15 cellular contexts compared by ENCODE assay signal in genomic region chr1:107791381-107791780, GRCh38.
DNase-seq lines count a peak whose midpoint lies in the region; ATAC-seq and TF ChIP-seq lines count a peak whose summit lies in the region.
"Had no signal": no experiment of that assay in that cellular context is flagged by ENCODE, and none has a peak within 500 bp of the region (broad histone marks: within the 10 kb centered on the region; RNA-seq: fewer than 3 reads in every experiment).

No MANE protein-coding gene starts in this region.

- H3K4me3 ChIP-seq in OCI-LY1 (ENCODE audit: low read depth, low read length, poor library complexity, severe bottlenecking) (no peak overlapping the region), vagina (no peak overlapping the region)

- H3K4me1 ChIP-seq in OCI-LY1 (ENCODE audit: insufficient read depth, low read length, severe bottlenecking) (peaks cover 100% of the 10 kb centered on the region), vagina (peaks cover 5% of the 10 kb centered on the region)

- H3K27ac ChIP-seq in CD4-positive, alpha-beta T cell (ENCODE audit: low read depth, low read length): no peak overlapping the region
- H3K27ac ChIP-seq in OCI-LY1 (ENCODE audit: low read depth, low read length, poor library complexity, severe bottlenecking) (peak overlapping the region; percentile 91), vagina (no peak overlapping the region)
- H3K27ac ChIP-seq: HL-60 had no signal

- H3K79me2 ChIP-seq in OCI-LY1 (ENCODE audit: insufficient read depth, low read length): no peaks in the 10 kb centered on the region; the same call in 1 of the 2 replicates

- POLR2A ChIA-PET in CD4-positive, alpha-beta T cell (lab: Charles Lee): interaction anchor here (1.8 kb wide), 1 partner anchor 173 kb away, joined by 5 read pairs; no protein-coding TSS in a partner anchor

- no peaks in the 10 kb centered on the region for H3K27me3 Mint-ChIP-seq in activated naive CD4-positive, alpha-beta T cell treated with anti-CD3 and anti-CD28 coated beads, Interleukin-2, amount 50 U/mL, for 24 hours
- H3K27me3 Mint-ChIP-seq in activated naive CD4-positive, alpha-beta T cell treated with anti-CD3 and anti-CD28 coated beads for 36 hours (ENCODE audit: low read depth): no peaks in the 10 kb centered on the region
- H3K27me3 Mint-ChIP-seq in CD4-positive, alpha-beta T cell: no peaks in the 10 kb centered on the region
- no peaks in the 10 kb centered on the region for H3K27me3 Mint-ChIP-seq in stimulated activated naive B cell treated with anti-CD40 and anti-IgM and Interleukin-4, amounts not matched to agents 10 μg/mL and 1 μg/mL and 100 μg/mL, for 72 hours
- H3K27me3 Mint-ChIP-seq: B cell had no signal

- no peaks in the 10 kb centered on the region for H3K9me3 ChIP-seq in CD4-positive, alpha-beta T cell (ENCODE audit: control insufficient read depth, low read length)
- H3K9me3 ChIP-seq in OCI-LY1 (ENCODE audit: low read length) (no peaks in the 10 kb centered on the region), vagina (no peaks in the 10 kb centered on the region)

- no peaks in the 10 kb centered on the region for H3K27me3 ChIP-seq in CD4-positive, alpha-beta T cell (ENCODE audit: control insufficient read depth, insufficient read depth, low read length)
- H3K27me3 ChIP-seq in OCI-LY1 (ENCODE audit: insufficient read depth, low read length) (no peaks in the 10 kb centered on the region), vagina (no peaks in the 10 kb centered on the region)

- H3K4me2 ChIP-seq in OCI-LY1 (ENCODE audit: low read length): peak overlapping the region; percentile 18; the same call in 1 of the 2 replicates

- H3K9ac ChIP-seq in OCI-LY1 (ENCODE audit: low read length): peak overlapping the region; percentile 35; the same call in 1 of the 2 replicates

- ATAC-seq in CD4-positive, alpha-beta T cell (ENCODE audit: poor library complexity): no peak
- ATAC-seq in stimulated activated naive B cell treated with anti-CD40 and anti-IgM and Interleukin-4, amounts not matched to agents 10 μg/mL and 1 μg/mL and 100 μg/mL, for 72 hours (replicated peaks): peak in 1 of 2 donors; percentile 4
- ATAC-seq: CD8-positive, alpha-beta T cell had no signal

- peak overlapping the region; percentile 78 for H3K27ac Mint-ChIP-seq in activated naive CD4-positive, alpha-beta T cell treated with anti-CD3 and anti-CD28 coated beads, Interleukin-2, amount 50 U/mL, for 24 hours
- H3K27ac Mint-ChIP-seq in activated naive CD4-positive, alpha-beta T cell treated with anti-CD3 and anti-CD28 coated beads for 36 hours: no peak overlapping the region
- H3K27ac Mint-ChIP-seq in CD4-positive, alpha-beta T cell: peak overlapping the region; percentile 25
- peak overlapping the region; percentile 37 for H3K27ac Mint-ChIP-seq in stimulated activated naive B cell treated with anti-CD40 and anti-IgM and Interleukin-4, amounts not matched to agents 10 μg/mL and 1 μg/mL and 100 μg/mL, for 72 hours
- H3K27ac Mint-ChIP-seq: B cell, HFFc6 had no signal

- H4K20me1 ChIP-seq in OCI-LY1 (ENCODE audit: insufficient read depth, low read length): no peaks in the 10 kb centered on the region

- no peaks in the 10 kb centered on the region for H3K36me3 Mint-ChIP-seq in activated naive CD4-positive, alpha-beta T cell treated with anti-CD3 and anti-CD28 coated beads, Interleukin-2, amount 50 U/mL, for 24 hours
- no peaks in the 10 kb centered on the region for H3K36me3 Mint-ChIP-seq in activated naive CD4-positive, alpha-beta T cell treated with anti-CD3 and anti-CD28 coated beads for 36 hours (ENCODE audit: low read depth)
- H3K36me3 Mint-ChIP-seq in CD4-positive, alpha-beta T cell (ENCODE audit: low read depth): no peaks in the 10 kb centered on the region
- no peaks in the 10 kb centered on the region for H3K36me3 Mint-ChIP-seq in stimulated activated naive B cell treated with anti-CD40 and anti-IgM and Interleukin-4, amounts not matched to agents 10 μg/mL and 1 μg/mL and 100 μg/mL, for 72 hours
- H3K36me3 Mint-ChIP-seq: CD8-positive, alpha-beta T cell had no signal

- H2AFZ ChIP-seq in OCI-LY1 (ENCODE audit: low read length): no peak overlapping the region

- CTCF ChIA-PET in activated naive CD4-positive, alpha-beta T cell treated with anti-CD3 and anti-CD28 coated beads for 36 hours (lab: Charles Lee): interaction anchor here (0.6 to 3.7 kb wide), 2 partner anchors 9 to 51 kb away, joined by 3 to 37 read pairs; no protein-coding TSS in a partner anchor
- CTCF ChIA-PET in CD4-positive, alpha-beta T cell (lab: Charles Lee): interaction anchor here (4.3 kb wide), 1 partner anchor 9 kb away, joined by 21 read pairs; no protein-coding TSS in a partner anchor

- H3F3A ChIP-seq in OCI-LY1 (ENCODE audit: insufficient read depth, low read length): 0 out of 2 replicates have a peak, but pooled peaks cover 3% of the 10 kb centered on the region

- no peak for DNase-seq in activated naive CD4-positive, alpha-beta T cell treated with anti-CD3 and anti-CD28 coated beads for 36 hours
- no peak for DNase-seq in CD4-positive, alpha-beta T cell
- no peak for DNase-seq in stimulated activated naive B cell treated with anti-CD40 and anti-IgM and Interleukin-4, amounts not matched to agents 10 μg/mL and 1 μg/mL and 100 μg/mL, for 72 hours
- DNase-seq in DMS 273 (lab: John Stamatoyannopoulos, UW; ENCODE audit: unreplicated experiment): no peak
- DNase-seq in vagina (ENCODE audit: extremely low spot score in 2 of 2): no peak
- DNase-seq: C1 segment of cervical spinal cord; CD8-positive, alpha-beta T cell; COR-L47; GF-D8; HCEC 1CT; HFFc6 had no signal

- H3K4me3 Mint-ChIP-seq in activated naive CD4-positive, alpha-beta T cell treated with anti-CD3 and anti-CD28 coated beads, Interleukin-2, amount 50 U/mL, for 24 hours: no peak overlapping the region
- H3K4me3 Mint-ChIP-seq in activated naive CD4-positive, alpha-beta T cell treated with anti-CD3 and anti-CD28 coated beads for 36 hours: no peak overlapping the region
- H3K4me3 Mint-ChIP-seq in CD4-positive, alpha-beta T cell: no peak overlapping the region
- no peak overlapping the region for H3K4me3 Mint-ChIP-seq in stimulated activated naive B cell treated with anti-CD40 and anti-IgM and Interleukin-4, amounts not matched to agents 10 μg/mL and 1 μg/mL and 100 μg/mL, for 72 hours
- H3K4me3 Mint-ChIP-seq: B cell; CD8-positive, alpha-beta T cell; HFFc6 had no signal

- H3K9me2 ChIP-seq in OCI-LY1 (ENCODE audit: low read depth, low read length): no peaks in the 10 kb centered on the region

- TF ChIP-seq POLR2A in vagina (IDR thresholded peaks at IDR 0.05): no peak

- no peak for TF ChIP-seq CTCF in CD4-positive, alpha-beta T cell (IDR thresholded peaks at IDR 0.05)
- TF ChIP-seq CTCF in OCI-LY1 (IDR thresholded peaks at IDR 0.05; ENCODE audit: low read length) (no peak), vagina (IDR thresholded peaks at IDR 0.05) (no peak)

- H3K9me3 Mint-ChIP-seq in activated naive CD4-positive, alpha-beta T cell treated with anti-CD3 and anti-CD28 coated beads, Interleukin-2, amount 50 U/mL, for 24 hours: no peaks in the 10 kb centered on the region
- no peaks in the 10 kb centered on the region for H3K9me3 Mint-ChIP-seq in activated naive CD4-positive, alpha-beta T cell treated with anti-CD3 and anti-CD28 coated beads for 36 hours
- no peaks in the 10 kb centered on the region for H3K9me3 Mint-ChIP-seq in CD4-positive, alpha-beta T cell
- no peaks in the 10 kb centered on the region for H3K9me3 Mint-ChIP-seq in stimulated activated naive B cell treated with anti-CD40 and anti-IgM and Interleukin-4, amounts not matched to agents 10 μg/mL and 1 μg/mL and 100 μg/mL, for 72 hours
- H3K9me3 Mint-ChIP-seq: CD8-positive, alpha-beta T cell; HFFc6 had no signal

- H3K4me1 Mint-ChIP-seq in activated naive CD4-positive, alpha-beta T cell treated with anti-CD3 and anti-CD28 coated beads, Interleukin-2, amount 50 U/mL, for 24 hours: peaks cover 80% of the 10 kb centered on the region
- peaks cover 54% of the 10 kb centered on the region for H3K4me1 Mint-ChIP-seq in activated naive CD4-positive, alpha-beta T cell treated with anti-CD3 and anti-CD28 coated beads for 36 hours (ENCODE audit: low read depth)
- peaks cover 53% of the 10 kb centered on the region for H3K4me1 Mint-ChIP-seq in CD4-positive, alpha-beta T cell (ENCODE audit: low read depth)
- H3K4me1 Mint-ChIP-seq in stimulated activated naive B cell treated with anti-CD40 and anti-IgM and Interleukin-4, amounts not matched to agents 10 μg/mL and 1 μg/mL and 100 μg/mL, for 72 hours: peaks cover 67 to 90% of the 10 kb centered on the region in 2 donors

- intact Hi-C loops in activated naive CD4-positive, alpha-beta T cell treated with anti-CD3 and anti-CD28 coated beads for 36 hours (cut with micrococcal nuclease): loop anchor here (1.0 kb wide), 1 partner anchor 30 kb away; no protein-coding TSS in a partner anchor
- intact Hi-C loops in CD4-positive, alpha-beta T cell (cut with DNase I, micrococcal nuclease): no loop called here
- intact Hi-C loops in vagina (cut with DNase I): no loop called here

- H3K36me3 ChIP-seq in OCI-LY1 (ENCODE audit: insufficient read depth, low read length): no peaks in the 10 kb centered on the region
- no peaks in the 10 kb centered on the region for H3K36me3 ChIP-seq in vagina
